In genomic region chr7:71735961-71736556, GRCh38 we compare ENCODE assay signal across 8 cellular contexts.
DNase-seq lines count a peak whose midpoint lies in the region; ATAC-seq and TF ChIP-seq lines count a peak whose summit lies in the region.

No MANE protein-coding gene starts in this region.

- intact Hi-C loops in colonic mucosa (cut with DNase I) (loop anchor here (2.0 kb wide), 1 partner anchor 879 kb away; no protein-coding TSS in a partner anchor), right lobe of liver (cut with DNase I) (loop anchor here in 1 of 2 donors (10.0 kb wide), 2 partner anchors 871 to 911 kb away; no protein-coding TSS in a partner anchor)

- no peak overlapping the region for H3K27ac ChIP-seq in colonic mucosa
- H3K27ac ChIP-seq in right lobe of liver, result no peak overlapping the region

- TF ChIP-seq CTCF in GM12873 (IDR thresholded peaks at IDR 0.05; ENCODE audit: insufficient read depth, low read depth, low read length, missing control alignments) (peak; percentile 92), colonic mucosa (IDR thresholded peaks at IDR 0.05) (peak; percentile 63), right lobe of liver (IDR thresholded peaks at IDR 0.05) (peak; percentile 67 to 88 (median 88))

- TF ChIP-seq POLR2A in right lobe of liver (IDR thresholded peaks at IDR 0.05), result no peak

- H3K27me3 ChIP-seq in colonic mucosa, result no peaks in the 10 kb centered on the region
- H3K27me3 ChIP-seq in right lobe of liver, result peaks cover 0 to 4% of the 10 kb centered on the region in 2 donors

- H3K9ac ChIP-seq in colonic mucosa (ENCODE audit: low read depth in 2 of 2, low read length in 2 of 2), result no peak overlapping the region

- H3K36me3 ChIP-seq in colonic mucosa (no peaks in the 10 kb centered on the region), right lobe of liver (no peaks in the 10 kb centered on the region)

- H3K9me3 ChIP-seq in colonic mucosa (no peaks in the 10 kb centered on the region), right lobe of liver (no peaks in the 10 kb centered on the region)

- no peak overlapping the region for H3K4me3 ChIP-seq in colonic mucosa
- no peak overlapping the region for H3K4me3 ChIP-seq in right lobe of liver

- 0% methylated on average over 3 of the region's 7 CpGs for WGBS in right lobe of liver (ENCODE audit: insufficient coverage, low coverage, low lambda C conversion rate, missing lambda C conversion rate)

- H3K4me1 ChIP-seq in colonic mucosa (no peaks in the 10 kb centered on the region), right lobe of liver (peaks cover 0 to 5% (median 0%) of the 10 kb centered on the region in 4 donors)

- ATAC-seq in right lobe of liver (peak; percentile 82 to 89 (median 84)), HG02798 (IDR thresholded peaks at IDR 0.05; ENCODE audit: poor library complexity, unreplicated experiment) (no peak)

- DNase-seq in AG08395 (ENCODE audit: low spot score) (peak; percentile 74), NCI-H1092 (lab: John Stamatoyannopoulos, UW) (peak; percentile 22), T1000 (lab: John Stamatoyannopoulos, UW) (peak; percentile 11), colonic mucosa (peak; percentile 58), right lobe of liver (peak in 2 of 3 donors; percentile 49 to 66)
- peak; percentile 69 for DNase-seq in stimulated activated CD8-positive, alpha-beta memory T cell treated with anti-CD3 and anti-CD28 coated beads, Interleukin-4, amount 100 ng/mL, for 48 hours

Comparison
In these comparisons a context has a peak if more than half of its experiments do, and no peak if none do; other contexts are left out.
1. DNase-seq: peak in every context shown above with its lines; median percentile 74 in AG08395; 69 in stimulated activated CD8-positive, alpha-beta memory T cell treated with anti-CD3 and anti-CD28 coated beads, Interleukin-4, amount 100 ng/mL, for 48 hours; 58 in colonic mucosa; 58 in right lobe of liver; 22 in NCI-H1092; 11 in T1000.